In genomic region chr2:85326406-85326945, GRCh38 we compare ENCODE assay signal across 8 cellular contexts. TPM values are rescaled to one million over a fixed set of nuclear protein-coding genes. Genes with fewer than 3 reads are reported as not detected.
DNase-seq lines count a peak whose midpoint lies in the region; ATAC-seq, FAIRE-seq and TF ChIP-seq lines count a peak whose summit lies in the region.

No MANE protein-coding gene starts in this region.

- WGBS in HepG2 (ENCODE audit: low lambda C conversion rate), result under 1% methylated on average over 20 of the region's 20 CpGs

- no peak for FAIRE-seq in HepG2 (lab: Jason Lieb, UNC)

- peak overlapping the region; percentile 95 to 97 for H3K4me3 Mint-ChIP-seq in stimulated activated naive CD8-positive, alpha-beta T cell treated with anti-CD3 and anti-CD28 coated beads, Interleukin-15, amount 100 ng/mL, for 72 hours

- ATAC-seq in HG03108 (IDR thresholded peaks at IDR 0.05; ENCODE audit: unreplicated experiment) (peak; percentile 30), HepG2 (peak; percentile 7)
- peak; percentile 44 for ATAC-seq in stimulated activated naive CD8-positive, alpha-beta T cell treated with anti-CD3 and anti-CD28 coated beads, Interleukin-15, amount 100 ng/mL, for 72 hours

- peak overlapping the region; percentile 95 for H3K27ac ChIP-seq in HepG2 (ENCODE audit: extremely low read length, insufficient read depth, low read length)

- intact Hi-C loops in HepG2 (cut with micrococcal nuclease; ENCODE audit: unreplicated experiment), result loop anchor here (5.0 kb wide), 2 partner anchors 146 to 226 kb away; no protein-coding TSS in a partner anchor

- no peak for TF ChIP-seq EP300 in HepG2 (IDR thresholded peaks at IDR 0.05; ENCODE audit: low read depth in 2 of 2, low read length in 2 of 2)
- no peak for TF ChIP-seq EP300 in HepG2 (CRISPR knock-in tag; IDR thresholded peaks at IDR 0.05; ENCODE audit: borderline replicate concordance)

- peaks cover 23% of the 10 kb centered on the region for H4K20me1 ChIP-seq in HepG2 (ENCODE audit: insufficient read depth, low read length)

- peaks cover 48% of the 10 kb centered on the region for H3K4me1 ChIP-seq in HepG2 (ENCODE audit: insufficient read depth, low read length)

- TF ChIP-seq RAD21 in HepG2 (CRISPR knock-in tag; IDR thresholded peaks at IDR 0.05), result no peak

- CTCF ChIA-PET in HepG2 (lab: Yijun Ruan, JAX; ENCODE audit: low intra/inter-chr PET ratio, low total read pairs), result no interaction called here

- no peaks in the 10 kb centered on the region; a peak in 1 of 5 replicates for H3K27me3 ChIP-seq in HepG2 (ENCODE audit: control insufficient read depth in 1 of 2, insufficient read depth in 2 of 2, low read length in 2 of 2)

- no peak overlapping the region for H2AFZ ChIP-seq in HepG2 (ENCODE audit: low read length)

- no peak for TF ChIP-seq CTCF in HepG2 (CRISPR knock-in tag; IDR thresholded peaks at IDR 0.05)

- in situ Hi-C loops in HepG2 (cut with HindIII; ENCODE audit: extremely low pct_ligation_motif_present, low pct_unique_long_range_greater_than_20kb), result no loop called here

- peak in 1 of 2 experiments; percentile 26; a peak in 1 of 4 replicates for TF ChIP-seq POLR2A in HepG2 (IDR thresholded peaks at IDR 0.05; ENCODE audit: insufficient read depth in 1 of 2, low read depth in 2 of 2, low read length in 2 of 2)

- H3K4me2 ChIP-seq in HepG2 (ENCODE audit: low read depth, low read length), result peak overlapping the region; percentile 98

- no TSS peak for BruUV-seq in HepG2 (replicated peaks; lab: Mats Ljungman, UMichigan)

- peak overlapping the region; percentile 96 for H3K9ac ChIP-seq in HepG2 (ENCODE audit: insufficient read depth, low read depth, low read length)

- H3K9me3 ChIP-seq in HepG2 (ENCODE audit: low read length), result no peaks in the 10 kb centered on the region

- H3K79me2 ChIP-seq in HepG2 (ENCODE audit: insufficient read depth, low read length), result peaks cover 69% of the 10 kb centered on the region

- peaks cover 7 to 29% of the 10 kb centered on the region in 2 experiments for H3K36me3 ChIP-seq in HepG2 (replicated peaks in 1 of 2; ENCODE audit: control insufficient read depth in 1 of 2, insufficient read depth in 2 of 2, low read length in 2 of 2)

- peak overlapping the region; percentile 80 to 90 (median 89) for H3K4me3 ChIP-seq in HepG2 (replicated peaks in 1 of 3; ENCODE audit: insufficient read depth in 1 of 3, low read depth in 2 of 3, low read length in 3 of 3)

- peak overlapping the region; percentile 99 to 100 for H3K27ac Mint-ChIP-seq in stimulated activated naive CD8-positive, alpha-beta T cell treated with anti-CD3 and anti-CD28 coated beads, Interleukin-15, amount 100 ng/mL, for 72 hours

- POLR2A ChIA-PET in HepG2 (lab: Yijun Ruan, JAX), result interaction anchor here (0.7 to 6.2 kb wide), 11 partner anchors 12 to 270 kb away, joined by 3 to 142 read pairs (median 13); partner anchors contain the start of genes ELMOD3, GGCX, MAT2A and RETSAT

- H3K4me1 Mint-ChIP-seq in stimulated activated naive CD8-positive, alpha-beta T cell treated with anti-CD3 and anti-CD28 coated beads, Interleukin-15, amount 100 ng/mL, for 72 hours, result peaks cover 55% of the 10 kb centered on the region

- DNase-seq in activated gamma-delta T cell treated with Interleukin-2 at 50 U/mL for 16 hours (peak; percentile 31), activated gamma-delta T cell (lab: John Stamatoyannopoulos, UW) (no peak), SKM-1 (lab: John Stamatoyannopoulos, UW; ENCODE audit: unreplicated experiment) (peak; percentile 90), astrocyte of the hippocampus (ENCODE audit: low read depth, low spot score) (peak; percentile 28), HepG2 (ENCODE audit: low spot score) (peak; percentile 52), iPS-NIHi7 (ENCODE audit: extremely low spot score) (no peak)
- DNase-seq in stimulated activated naive CD8-positive, alpha-beta T cell treated with anti-CD3 and anti-CD28 coated beads, Interleukin-15, amount 100 ng/mL, for 72 hours, result peak; percentile 56 to 59

- no peaks in the 10 kb centered on the region for H3K9me3 Mint-ChIP-seq in stimulated activated naive CD8-positive, alpha-beta T cell treated with anti-CD3 and anti-CD28 coated beads, Interleukin-15, amount 100 ng/mL, for 72 hours

- H3K27me3 Mint-ChIP-seq in stimulated activated naive CD8-positive, alpha-beta T cell treated with anti-CD3 and anti-CD28 coated beads, Interleukin-15, amount 100 ng/mL, for 72 hours, result no peaks in the 10 kb centered on the region

TF ChIP-seq in HepG2, 621 proteins besides CTCF, POLR2A, EP300 and RAD21 (continues in another document):
- TF ChIP-seq HIVEP1 (CRISPR knock-in tag; IDR thresholded peaks at IDR 0.05), result peak; percentile 18; the same call in 1 of the 2 replicates

RNA-seq across cellular contexts. Expression of gene TGOLN2, which starts 1.3 kb away (rescaled TPM):
- total RNA-seq in HepG2 (2016; rRNA removed; fragmentation: Illumina TruSeq; extraction: Trizol), result 62.5 and 99.6 TPM in 2 replicates
- 10.8 and 10.9 TPM in 2 replicates for total RNA-seq in HepG2 (2016; cell fraction: cytosol; rRNA removed; fragmentation: Illumina TruSeq; extraction: Trizol; ENCODE audit: low read depth)
- 56.7 and 97.1 TPM in 2 replicates for total RNA-seq in HepG2 (2016; cell fraction: insoluble cytoplasmic fraction; rRNA removed; fragmentation: Illumina TruSeq; extraction: Trizol)
- total RNA-seq in HepG2 (2016; cell fraction: membrane; rRNA removed; fragmentation: Illumina TruSeq; extraction: Trizol), result 20.9 and 22.6 TPM in 2 replicates
- 124 and 151 TPM in 2 replicates for total RNA-seq in HepG2 (2016; cell fraction: nucleus; rRNA removed; fragmentation: Illumina TruSeq; extraction: Trizol)
- 143 and 155 TPM in 2 replicates for polyA plus RNA-seq in HepG2 (2011; rRNA removed)
- 88.2 and 122 TPM in 2 replicates for polyA plus RNA-seq in HepG2 (2011; cell fraction: cytosol; rRNA removed)
- 116 and 157 TPM in 2 replicates for polyA plus RNA-seq in HepG2 (2011; cell fraction: nucleus; rRNA removed)
- 86.0 and 95.7 TPM in 2 replicates for polyA plus RNA-seq in HepG2 (2012)
- 4.3 and 4.5 TPM in 2 replicates for polyA plus RNA-seq in HepG2 (2016; cell fraction: cytosol; fragmentation: Illumina TruSeq; extraction: Trizol; ENCODE audit: low read depth)
- polyA plus RNA-seq in HepG2 (2016; cell fraction: insoluble cytoplasmic fraction; fragmentation: Illumina TruSeq; extraction: Trizol; ENCODE audit: low read depth), result 51.8 and 59.4 TPM in 2 replicates
- polyA plus RNA-seq in HepG2 (2016; cell fraction: membrane; fragmentation: Illumina TruSeq; extraction: Trizol; ENCODE audit: low read depth), result 10.0 and 10.7 TPM in 2 replicates
- 170 and 178 TPM in 2 replicates for polyA plus RNA-seq in HepG2 (2016; cell fraction: nucleus; fragmentation: Illumina TruSeq; extraction: Trizol; ENCODE audit: insufficient read depth, low read depth)
- 35.4 and 110 TPM in 2 replicates for polyA minus RNA-seq in HepG2 (2011; rRNA and poly(A)+ RNA removed; ENCODE audit: low replicate concordance)
- polyA minus RNA-seq in HepG2 (2011; cell fraction: cytosol; rRNA and poly(A)+ RNA removed), result 83.6 and 87.9 TPM in 2 replicates
- 120 and 144 TPM in 2 replicates for polyA minus RNA-seq in HepG2 (2011; cell fraction: nucleus; rRNA and poly(A)+ RNA removed)

RNA-seq across cellular contexts. Expression of gene RETSAT, which starts 27.9 kb away (rescaled TPM):
- total RNA-seq in HepG2 (2016; rRNA removed; fragmentation: Illumina TruSeq; extraction: Trizol), result 17.2 and 46.7 TPM in 2 replicates
- total RNA-seq in HepG2 (2016; cell fraction: cytosol; rRNA removed; fragmentation: Illumina TruSeq; extraction: Trizol; ENCODE audit: low read depth), result 10.9 and 12.3 TPM in 2 replicates
- total RNA-seq in HepG2 (2016; cell fraction: insoluble cytoplasmic fraction; rRNA removed; fragmentation: Illumina TruSeq; extraction: Trizol), result 18.1 and 44.6 TPM in 2 replicates
- 15.7 and 17.3 TPM in 2 replicates for total RNA-seq in HepG2 (2016; cell fraction: membrane; rRNA removed; fragmentation: Illumina TruSeq; extraction: Trizol)
- 50.8 and 58.5 TPM in 2 replicates for total RNA-seq in HepG2 (2016; cell fraction: nucleus; rRNA removed; fragmentation: Illumina TruSeq; extraction: Trizol)
- 61.0 and 88.0 TPM in 2 replicates for polyA plus RNA-seq in HepG2 (2011; rRNA removed)
- 45.6 and 61.3 TPM in 2 replicates for polyA plus RNA-seq in HepG2 (2011; cell fraction: cytosol; rRNA removed)
- polyA plus RNA-seq in HepG2 (2011; cell fraction: nucleus; rRNA removed), result 145 and 168 TPM in 2 replicates
- 76.9 and 78.5 TPM in 2 replicates for polyA plus RNA-seq in HepG2 (2012)
- polyA plus RNA-seq in HepG2 (2016; cell fraction: cytosol; fragmentation: Illumina TruSeq; extraction: Trizol; ENCODE audit: low read depth), result 4.6 and 4.8 TPM in 2 replicates
- polyA plus RNA-seq in HepG2 (2016; cell fraction: insoluble cytoplasmic fraction; fragmentation: Illumina TruSeq; extraction: Trizol; ENCODE audit: low read depth), result 15.6 and 17.6 TPM in 2 replicates
- 9.2 and 10.8 TPM in 2 replicates for polyA plus RNA-seq in HepG2 (2016; cell fraction: membrane; fragmentation: Illumina TruSeq; extraction: Trizol; ENCODE audit: low read depth)
- 96.7 and 99.7 TPM in 2 replicates for polyA plus RNA-seq in HepG2 (2016; cell fraction: nucleus; fragmentation: Illumina TruSeq; extraction: Trizol; ENCODE audit: insufficient read depth, low read depth)
- 163 and 207 TPM in 2 replicates for polyA minus RNA-seq in HepG2 (2011; rRNA and poly(A)+ RNA removed; ENCODE audit: low replicate concordance)
- polyA minus RNA-seq in HepG2 (2011; cell fraction: cytosol; rRNA and poly(A)+ RNA removed), result 39.9 and 52.7 TPM in 2 replicates
- polyA minus RNA-seq in HepG2 (2011; cell fraction: nucleus; rRNA and poly(A)+ RNA removed), result 60.9 and 82.7 TPM in 2 replicates

RNA-seq across cellular contexts. Expression of gene ELMOD3, which starts 28.1 kb away (rescaled TPM):
- total RNA-seq in HepG2 (2016; rRNA removed; fragmentation: Illumina TruSeq; extraction: Trizol), result 10.3 and 13.3 TPM in 2 replicates
- total RNA-seq in HepG2 (2016; cell fraction: cytosol; rRNA removed; fragmentation: Illumina TruSeq; extraction: Trizol; ENCODE audit: low read depth), result 6.9 and 7.5 TPM in 2 replicates
- 10.3 and 15.0 TPM in 2 replicates for total RNA-seq in HepG2 (2016; cell fraction: insoluble cytoplasmic fraction; rRNA removed; fragmentation: Illumina TruSeq; extraction: Trizol)
- 8.8 and 9.5 TPM in 2 replicates for total RNA-seq in HepG2 (2016; cell fraction: membrane; rRNA removed; fragmentation: Illumina TruSeq; extraction: Trizol)
- total RNA-seq in HepG2 (2016; cell fraction: nucleus; rRNA removed; fragmentation: Illumina TruSeq; extraction: Trizol), result 16.6 and 22.7 TPM in 2 replicates
- 19.5 and 21.4 TPM in 2 replicates for polyA plus RNA-seq in HepG2 (2011; rRNA removed)
- polyA plus RNA-seq in HepG2 (2011; cell fraction: cytosol; rRNA removed), result 11.0 and 11.1 TPM in 2 replicates
- 56.3 and 61.9 TPM in 2 replicates for polyA plus RNA-seq in HepG2 (2011; cell fraction: nucleus; rRNA removed)
- polyA plus RNA-seq in HepG2 (2012), result 9.6 and 10.3 TPM in 2 replicates
- polyA plus RNA-seq in HepG2 (2016; cell fraction: cytosol; fragmentation: Illumina TruSeq; extraction: Trizol; ENCODE audit: low read depth), result 2.4 and 3.2 TPM in 2 replicates
- 9.4 TPM in 2 replicates for polyA plus RNA-seq in HepG2 (2016; cell fraction: insoluble cytoplasmic fraction; fragmentation: Illumina TruSeq; extraction: Trizol; ENCODE audit: low read depth)
- 6.4 and 6.6 TPM in 2 replicates for polyA plus RNA-seq in HepG2 (2016; cell fraction: membrane; fragmentation: Illumina TruSeq; extraction: Trizol; ENCODE audit: low read depth)
- polyA plus RNA-seq in HepG2 (2016; cell fraction: nucleus; fragmentation: Illumina TruSeq; extraction: Trizol; ENCODE audit: insufficient read depth, low read depth), result 34.9 and 37.5 TPM in 2 replicates
- polyA minus RNA-seq in HepG2 (2011; rRNA and poly(A)+ RNA removed; ENCODE audit: low replicate concordance), result 14.8 and 18.1 TPM in 2 replicates
- 3.2 and 4.1 TPM in 2 replicates for polyA minus RNA-seq in HepG2 (2011; cell fraction: cytosol; rRNA and poly(A)+ RNA removed)
- polyA minus RNA-seq in HepG2 (2011; cell fraction: nucleus; rRNA and poly(A)+ RNA removed), result 19.1 and 24.5 TPM in 2 replicates

Comparison
In these comparisons a context has a peak if more than half of its experiments do, and no peak if none do; other contexts are left out.
1. DNase-seq: peak in activated gamma-delta T cell treated with Interleukin-2 at 50 U/mL for 16 hours (single experiment), SKM-1 (single experiment), astrocyte of the hippocampus (single experiment), HepG2 (single experiment) and stimulated activated naive CD8-positive, alpha-beta T cell treated with anti-CD3 and anti-CD28 coated beads, Interleukin-15, amount 100 ng/mL, for 72 hours (2 of 2); none in activated gamma-delta T cell (single experiment) and iPS-NIHi7 (single experiment).
2. Peak in every context shown above with its lines, with median percentiles within 50 percentile points of each other: ATAC-seq.